In the genomic region with DNA sequence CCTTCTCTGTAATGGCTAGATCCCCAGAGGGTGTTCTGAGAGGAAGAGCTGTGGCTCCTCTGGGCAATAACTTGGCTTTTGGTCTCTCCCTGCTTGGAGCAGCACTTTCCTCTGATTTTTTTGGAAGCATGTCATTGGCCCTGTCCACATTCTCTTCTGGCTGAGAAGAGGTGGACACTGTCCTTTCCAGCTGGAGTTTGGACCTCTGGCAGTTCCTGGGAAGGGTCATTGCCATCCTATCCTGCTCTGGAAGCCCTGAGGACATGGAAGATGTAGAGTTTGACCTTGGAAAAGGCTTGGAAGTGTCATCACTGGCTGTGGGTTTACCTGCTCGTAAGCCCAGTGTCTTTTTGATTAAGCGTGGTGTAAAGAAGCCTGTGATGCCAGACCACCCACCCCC, we compare ENCODE assay signal across 1 cellular context.
TF ChIP-seq lines count a peak whose summit lies in the region.

No MANE protein-coding gene starts in this region.

TF ChIP-seq in IMR-90, 13 proteins besides CTCF, POLR2A, EP300 and RAD21 (continued from another document):
- TF ChIP-seq FOS (IDR thresholded peaks at IDR 0.05; ENCODE audit: low read depth, low read length): no peak
- TF ChIP-seq MAZ (IDR thresholded peaks at IDR 0.05; ENCODE audit: borderline replicate concordance, low read depth, low read length): no peak
- TF ChIP-seq, protein P1, sequence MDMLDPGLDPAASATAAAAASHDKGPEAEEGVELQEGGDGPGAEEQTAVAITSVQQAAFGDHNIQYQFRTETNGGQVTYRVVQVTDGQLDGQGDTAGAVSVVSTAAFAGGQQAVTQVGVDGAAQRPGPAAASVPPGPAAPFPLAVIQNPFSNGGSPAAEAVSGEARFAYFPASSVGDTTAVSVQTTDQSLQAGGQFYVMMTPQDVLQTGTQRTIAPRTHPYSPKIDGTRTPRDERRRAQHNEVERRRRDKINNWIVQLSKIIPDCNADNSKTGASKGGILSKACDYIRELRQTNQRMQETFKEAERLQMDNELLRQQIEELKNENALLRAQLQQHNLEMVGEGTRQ (IDR thresholded peaks at IDR 0.05; ENCODE audit: low read depth, low read length): no peak
- TF ChIP-seq NFE2L2 (IDR thresholded peaks at IDR 0.05; ENCODE audit: low read depth, low read length): no peak
- TF ChIP-seq RFX5 (IDR thresholded peaks at IDR 0.05; ENCODE audit: low read depth, low read length): no peak
- no peak for TF ChIP-seq SMC3 (IDR thresholded peaks at IDR 0.05; ENCODE audit: low read depth, low read length)
- no peak for TF ChIP-seq CHD1 (IDR thresholded peaks at IDR 0.05; ENCODE audit: low read depth, low read length)
